8 cellular contexts compared by ENCODE assay signal in the genomic region with DNA sequence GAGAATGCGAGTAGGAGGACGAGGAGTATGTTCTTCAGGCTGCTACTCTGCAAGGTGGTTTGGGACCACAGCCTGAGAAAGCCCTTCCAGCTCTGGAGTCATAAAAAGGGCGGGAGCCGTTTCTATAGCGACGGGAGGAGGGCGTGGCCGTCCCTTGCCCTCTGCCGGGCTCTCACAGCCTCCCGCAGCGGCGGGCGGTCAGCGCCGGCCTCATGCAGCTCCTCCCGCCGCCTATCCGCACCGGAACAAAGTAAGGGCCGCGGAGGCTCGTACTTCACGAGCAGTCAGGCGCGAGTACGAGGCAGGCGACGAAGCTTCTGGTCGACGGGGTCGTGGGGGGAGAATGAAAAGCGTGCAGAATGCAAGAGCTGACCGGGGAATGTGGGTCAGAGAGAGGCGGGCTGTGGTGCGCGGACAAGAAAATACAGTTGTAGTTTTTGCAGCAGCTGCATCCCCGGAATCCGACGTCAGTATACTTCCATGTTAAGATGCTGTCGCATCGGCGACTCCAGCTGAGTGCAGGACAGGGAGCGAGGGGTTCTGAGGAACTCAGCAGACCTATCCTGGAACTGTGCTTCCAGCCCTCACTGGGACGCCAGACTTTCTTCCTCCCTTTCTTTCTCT. TPM values are rescaled to one million over a fixed set of nuclear protein-coding genes. Genes with fewer than 3 reads are reported as not detected.
DNase-seq lines count a peak whose midpoint lies in the region; ATAC-seq and TF ChIP-seq lines count a peak whose summit lies in the region.

A gene with protein sequence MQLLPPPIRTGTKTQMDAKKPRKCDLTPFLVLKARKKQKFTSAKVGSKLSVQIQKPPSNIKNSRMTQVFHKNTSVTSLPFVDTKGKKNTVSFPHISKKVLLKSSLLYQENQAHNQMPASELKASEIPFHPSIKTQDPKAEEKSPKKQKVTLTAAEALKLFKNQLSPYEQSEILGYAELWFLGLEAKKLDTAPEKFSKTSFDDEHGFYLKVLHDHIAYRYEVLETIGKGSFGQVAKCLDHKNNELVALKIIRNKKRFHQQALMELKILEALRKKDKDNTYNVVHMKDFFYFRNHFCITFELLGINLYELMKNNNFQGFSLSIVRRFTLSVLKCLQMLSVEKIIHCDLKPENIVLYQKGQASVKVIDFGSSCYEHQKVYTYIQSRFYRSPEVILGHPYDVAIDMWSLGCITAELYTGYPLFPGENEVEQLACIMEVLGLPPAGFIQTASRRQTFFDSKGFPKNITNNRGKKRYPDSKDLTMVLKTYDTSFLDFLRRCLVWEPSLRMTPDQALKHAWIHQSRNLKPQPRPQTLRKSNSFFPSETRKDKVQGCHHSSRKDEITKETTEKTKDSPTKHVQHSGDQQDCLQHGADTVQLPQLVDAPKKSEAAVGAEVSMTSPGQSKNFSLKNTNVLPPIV (plus strand): TSS at position 175 of the 624 bp plus-strand sequence. CDS start 38 bp downstream, at position 213.

- ATAC-seq in GM19324 (IDR thresholded peaks at IDR 0.05; ENCODE audit: low FRiP score, unreplicated experiment) = no peak

- H3K4me3 ChIP-seq in cardiac fibroblast (replicated peaks in 1 of 2; ENCODE audit: low read depth in 2 of 2, low read length in 2 of 2) (peak within 1 kb of the TSS; percentile 40 to 52), retinal pigment epithelial cell (ENCODE audit: low read length) (peak within 1 kb of the TSS; percentile 55)

- no peak for TF ChIP-seq CTCF in cardiac fibroblast (IDR thresholded peaks at IDR 0.05; ENCODE audit: low read depth, low read length)
- peak; percentile 4 for TF ChIP-seq CTCF in retinal pigment epithelial cell (conservative IDR thresholded peaks at IDR 0.05; ENCODE audit: low read depth, low read length)

- in situ Hi-C loops in G401 (cut with HindIII; ENCODE audit: low sequenced_read_pairs) = no loop called here

- DNase-seq in G401 (ENCODE audit: low spot score) (peak; percentile 21), NCI-H460 (ENCODE audit: extremely low read depth, low read depth) (no peak), cardiac fibroblast (ENCODE audit: low read depth in 2 of 2) (peak; percentile 80 to 82), iPS-NIHi11 (ENCODE audit: low spot score) (peak; percentile 96), retinal pigment epithelial cell (ENCODE audit: low read depth) (peak; percentile 16), amniotic stem cell (lab: John Stamatoyannopoulos, UW) (no peak), SIG-M5 (lab: John Stamatoyannopoulos, UW) (no peak)

RNA-seq across cellular contexts. Expression of the gene that starts here (rescaled TPM):
- 34.0 and 63.6 TPM in 2 replicates for total RNA-seq in G401 (2014; rRNA removed; shearing (Covaris generic))
- total RNA-seq in NCI-H460 (2014; rRNA removed; shearing (Covaris generic)) = 59.9 and 62.0 TPM in 2 replicates
- 19.8 and 22.1 TPM in 2 replicates for polyA plus RNA-seq in NCI-H460 (2014; cell fraction: nucleus; rRNA removed)

Comparison
In these comparisons a context has a peak if more than half of its experiments do, and no peak if none do; other contexts are left out.
1. DNase-seq: peak in G401 (single experiment), cardiac fibroblast (2 of 2), iPS-NIHi11 (single experiment) and retinal pigment epithelial cell (single experiment); none in NCI-H460 (single experiment), amniotic stem cell (single experiment) and SIG-M5 (single experiment).